In the genomic region with DNA sequence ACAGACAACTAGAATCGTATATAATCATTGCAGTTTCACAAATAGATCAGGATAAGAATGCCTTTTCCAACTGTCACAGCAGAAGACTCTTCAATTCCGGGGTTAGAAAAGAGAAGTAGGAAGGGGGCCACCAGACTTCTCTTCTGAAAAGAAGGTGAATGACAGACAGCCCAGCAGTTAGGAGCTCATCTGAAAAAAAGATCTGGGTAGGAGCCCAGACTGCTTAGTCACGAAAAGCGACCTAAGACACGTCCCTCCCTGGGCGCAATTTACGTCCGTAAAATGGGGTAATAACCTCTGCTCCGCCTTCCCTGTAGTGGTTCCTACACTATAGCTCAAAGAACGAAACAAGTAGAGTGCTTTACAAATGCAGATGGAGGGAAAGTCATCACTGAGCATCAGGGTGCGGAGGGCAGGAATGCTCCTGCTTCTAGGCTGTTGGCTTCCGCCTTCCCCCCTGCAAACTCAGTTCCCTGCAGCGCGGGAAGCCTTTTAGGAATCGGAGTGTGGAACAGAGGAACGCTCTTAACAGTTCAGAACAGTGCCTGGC, we compare ENCODE assay signal across 8 cellular contexts. TPM values are rescaled to one million over a fixed set of nuclear protein-coding genes. Genes with fewer than 3 reads are reported as not detected.
DNase-seq lines count a peak whose midpoint lies in the region; ATAC-seq and TF ChIP-seq lines count a peak whose summit lies in the region.

No MANE protein-coding gene starts in this region.

- peak overlapping the region; percentile 98 for H3K4me3 ChIP-seq in BE2C (ENCODE audit: low read depth, low read length)
- peak overlapping the region; percentile 79 to 100 (median 94) for H3K4me3 ChIP-seq in fibroblast of lung (replicated peaks in 1 of 4; ENCODE audit: control extremely low read depth in 1 of 4, insufficient read depth in 1 of 4, low read depth in 3 of 4, low read length in 4 of 4)
- H3K4me3 ChIP-seq in osteoblast (ENCODE audit: insufficient read depth, low read length) = peak overlapping the region; percentile 83
- peak overlapping the region; percentile 87 to 93 for H3K4me3 ChIP-seq in vagina

- TF ChIP-seq CTCF in BE2C (IDR thresholded peaks at IDR 0.05; ENCODE audit: low read depth, low read length) (no peak), fibroblast of lung (conservative IDR thresholded peaks at IDR 0.05 in 1 of 2, IDR thresholded peaks at IDR 0.05 in 1 of 2; ENCODE audit: low read depth in 1 of 2, low read length in 2 of 2) (no peak), osteoblast (IDR thresholded peaks at IDR 0.05; ENCODE audit: extremely low read depth, low read depth, low read length) (no peak), vagina (IDR thresholded peaks at IDR 0.05) (no peak)
- TF ChIP-seq CTCF in activated CD8-positive, alpha-beta T cell treated with anti-CD3 and anti-CD28 coated beads for 36 hours (IDR thresholded peaks at IDR 0.05) = no peak

- H3K9me3 Mint-ChIP-seq in activated CD8-positive, alpha-beta T cell treated with anti-CD3 and anti-CD28 coated beads for 36 hours = no peaks in the 10 kb centered on the region

- H3K36me3 ChIP-seq in BE2C (no peaks in the 10 kb centered on the region; the same call in 1 of the 2 replicates), fibroblast of lung (ENCODE audit: control insufficient read depth, insufficient read depth, low read length) (no peaks in the 10 kb centered on the region), osteoblast (ENCODE audit: insufficient read depth, low read length) (peaks cover 19% of the 10 kb centered on the region), vagina (peaks cover 0 to 17% of the 10 kb centered on the region in 2 donors)

- peak overlapping the region; percentile 98 for H3K4me3 Mint-ChIP-seq in activated CD8-positive, alpha-beta T cell treated with anti-CD3 and anti-CD28 coated beads for 36 hours

- no peaks in the 10 kb centered on the region for H3K9me3 ChIP-seq in BE2C
- H3K9me3 ChIP-seq in fibroblast of lung (ENCODE audit: control insufficient read depth, insufficient read depth, low read depth, low read length) = no peaks in the 10 kb centered on the region
- H3K9me3 ChIP-seq in osteoblast (ENCODE audit: low read depth, low read length) = no peaks in the 10 kb centered on the region
- no peaks in the 10 kb centered on the region for H3K9me3 ChIP-seq in vagina

- DNase-seq in BE2C = peak; percentile 17
- peak; percentile 71 for DNase-seq in NCI-H748 (lab: John Stamatoyannopoulos, UW; ENCODE audit: unreplicated experiment)
- DNase-seq in activated CD8-positive, alpha-beta T cell treated with anti-CD3 and anti-CD28 coated beads for 36 hours = peak; percentile 80
- peak; percentile 78 to 81 for DNase-seq in fibroblast of lung (ENCODE audit: low read depth in 2 of 2)
- peak; percentile 83 for DNase-seq in osteoblast (ENCODE audit: insufficient read length, low spot score, missing footprints)
- no peak for DNase-seq in vagina (ENCODE audit: extremely low spot score in 2 of 2)

- H3K27me3 Mint-ChIP-seq in activated CD8-positive, alpha-beta T cell treated with anti-CD3 and anti-CD28 coated beads for 36 hours = no peaks in the 10 kb centered on the region

- peak overlapping the region; percentile 94 for H3K4me2 ChIP-seq in fibroblast of lung (ENCODE audit: extremely low read depth, insufficient read depth, low read length)
- H3K4me2 ChIP-seq in osteoblast (ENCODE audit: insufficient read depth, low read length) = peak overlapping the region; percentile 95

- no peak for TF ChIP-seq POLR2A in vagina (IDR thresholded peaks at IDR 0.05)

- H2AFZ ChIP-seq in fibroblast of lung (ENCODE audit: low read length) (peak overlapping the region; percentile 99), osteoblast (ENCODE audit: low read length) (peak overlapping the region; percentile 97)

- H3K4me1 ChIP-seq in BE2C = no peaks in the 10 kb centered on the region
- H3K4me1 ChIP-seq in fibroblast of lung (ENCODE audit: control insufficient read depth, extremely low read depth, insufficient read depth, low read length) = no peaks in the 10 kb centered on the region
- peaks cover 15% of the 10 kb centered on the region for H3K4me1 ChIP-seq in osteoblast (ENCODE audit: insufficient read depth, low read length)
- H3K4me1 ChIP-seq in vagina = peaks cover 22% of the 10 kb centered on the region

- POLR2A ChIA-PET in activated CD8-positive, alpha-beta T cell treated with anti-CD3 and anti-CD28 coated beads for 36 hours (lab: Charles Lee) = interaction anchor here (0.7 to 3.0 kb wide), 24 partner anchors 10 to 349 kb away, joined by 3 to 21 read pairs (median 6); a partner anchor contains a TSS

- peaks cover 29% of the 10 kb centered on the region for H3K79me2 ChIP-seq in fibroblast of lung (ENCODE audit: control insufficient read depth, insufficient read depth, low read length)
- H3K79me2 ChIP-seq in osteoblast (ENCODE audit: insufficient read depth, low read length) = peaks cover 40% of the 10 kb centered on the region

- peaks cover 67% of the 10 kb centered on the region for H3K36me3 Mint-ChIP-seq in activated CD8-positive, alpha-beta T cell treated with anti-CD3 and anti-CD28 coated beads for 36 hours (ENCODE audit: low read depth)

- peak overlapping the region; percentile 100 for H3K27ac Mint-ChIP-seq in activated CD8-positive, alpha-beta T cell treated with anti-CD3 and anti-CD28 coated beads for 36 hours

- H3K27me3 ChIP-seq in BE2C (no peaks in the 10 kb centered on the region), fibroblast of lung (ENCODE audit: control insufficient read depth, insufficient read depth, low read length) (no peaks in the 10 kb centered on the region), osteoblast (ENCODE audit: insufficient read depth, low read length) (no peaks in the 10 kb centered on the region), vagina (no peaks in the 10 kb centered on the region)

- intact Hi-C loops in activated CD8-positive, alpha-beta T cell treated with anti-CD3 and anti-CD28 coated beads for 36 hours (cut with micrococcal nuclease) = loop anchor here (10.0 kb wide), 1 partner anchor 251 kb away; no protein-coding TSS in a partner anchor
- intact Hi-C loops in vagina (cut with DNase I) = loop anchor here (10.0 kb wide), 1 partner anchor 259 kb away; a partner anchor contains a TSS

- peak overlapping the region; percentile 58 for H3K9ac ChIP-seq in fibroblast of lung (ENCODE audit: insufficient read depth, low read length)

- H3K27ac ChIP-seq in fibroblast of lung (ENCODE audit: insufficient read depth, low read length) = peak overlapping the region; percentile 97
- peak overlapping the region; percentile 97 for H3K27ac ChIP-seq in osteoblast (ENCODE audit: low read depth, low read length)
- peak overlapping the region; percentile 89 for H3K27ac ChIP-seq in vagina

- ATAC-seq in GM18907 (IDR thresholded peaks at IDR 0.05; ENCODE audit: unreplicated experiment) (peak; percentile 44), HG03108 (IDR thresholded peaks at IDR 0.05; ENCODE audit: unreplicated experiment) (peak; percentile 27)
- peak; percentile 66 for ATAC-seq in activated CD8-positive, alpha-beta T cell treated with anti-CD3 and anti-CD28 coated beads for 36 hours

- H4K20me1 ChIP-seq in fibroblast of lung (ENCODE audit: control insufficient read depth, extremely low read depth, insufficient read depth, low read length) (no peaks in the 10 kb centered on the region), osteoblast (ENCODE audit: insufficient read depth, low read length) (no peaks in the 10 kb centered on the region)

- H3K4me1 Mint-ChIP-seq in activated CD8-positive, alpha-beta T cell treated with anti-CD3 and anti-CD28 coated beads for 36 hours (ENCODE audit: low read depth) = peaks cover 45% of the 10 kb centered on the region

- CTCF ChIA-PET in activated CD8-positive, alpha-beta T cell treated with anti-CD3 and anti-CD28 coated beads for 36 hours (lab: Charles Lee) = interaction anchor here (0.8 to 2.2 kb wide), 9 partner anchors 10 to 283 kb away, joined by 3 to 15 read pairs (median 3); a partner anchor contains a TSS

RNA-seq across cellular contexts. Expression of a gene that starts 0.6 kb away (rescaled TPM):
- 0.91 TPM for polyA plus RNA-seq in BE2C (2012; ENCODE audit: insufficient read depth, insufficient read length, low read depth)
- total RNA-seq in activated CD8-positive, alpha-beta T cell treated with anti-CD3 and anti-CD28 coated beads for 36 hours = 10 to 100 TPM; 51.0 to 51.8 TPM
- total RNA-seq in fibroblast of lung (0.26 and 0.83 TPM in 2 replicates), osteoblast (0.72 and 1.2 TPM in 2 replicates), vagina (1.7 TPM)
- 3.6 and 9.7 TPM in 2 replicates for polyA plus RNA-seq in fibroblast of lung
- polyA plus RNA-seq in fibroblast of lung (2012) = 2.2 and 6.1 TPM in 2 replicates
- 3.2 and 10.9 TPM in 2 replicates for polyA minus RNA-seq in fibroblast of lung (ENCODE audit: low replicate concordance)

RNA-seq across cellular contexts. Expression of a gene that starts 0.8 kb away (rescaled TPM):
- 56.5 TPM for polyA plus RNA-seq in BE2C (2012; ENCODE audit: insufficient read depth, insufficient read length, low read depth)
- 10 to 100 TPM; 81.3 to 85.8 TPM for total RNA-seq in activated CD8-positive, alpha-beta T cell treated with anti-CD3 and anti-CD28 coated beads for 36 hours
- total RNA-seq in fibroblast of lung = 6.9 and 7.3 TPM in 2 replicates
- 22.4 and 24.6 TPM in 2 replicates for polyA plus RNA-seq in fibroblast of lung
- polyA plus RNA-seq in fibroblast of lung (2012) = 24.2 and 24.3 TPM in 2 replicates
- 6.3 and 14.6 TPM in 2 replicates for polyA minus RNA-seq in fibroblast of lung (ENCODE audit: low replicate concordance)
- 6.2 and 7.7 TPM in 2 replicates for total RNA-seq in osteoblast
- 17.7 TPM for total RNA-seq in vagina

RNA-seq across cellular contexts. Expression of a gene that starts 37.6 kb away (rescaled TPM):
- 13.2 TPM for polyA plus RNA-seq in BE2C (2012; ENCODE audit: insufficient read depth, insufficient read length, low read depth)
- 10 to 100 TPM; 17.1 to 19.4 TPM for total RNA-seq in activated CD8-positive, alpha-beta T cell treated with anti-CD3 and anti-CD28 coated beads for 36 hours
- total RNA-seq in fibroblast of lung (21.3 and 28.9 TPM in 2 replicates), osteoblast (39.8 and 41.6 TPM in 2 replicates), vagina (23.8 TPM)
- 14.6 and 14.9 TPM in 2 replicates for polyA plus RNA-seq in fibroblast of lung
- polyA plus RNA-seq in fibroblast of lung (2012) = 22.9 and 25.3 TPM in 2 replicates
- 45.1 and 51.3 TPM in 2 replicates for polyA minus RNA-seq in fibroblast of lung (ENCODE audit: low replicate concordance)

Comparison
In these comparisons a context has a peak if more than half of its experiments do, and no peak if none do; other contexts are left out.
1. DNase-seq: peak in BE2C (single experiment), NCI-H748 (single experiment), activated CD8-positive, alpha-beta T cell treated with anti-CD3 and anti-CD28 coated beads for 36 hours (single experiment), fibroblast of lung (2 of 2) and osteoblast (single experiment); none in vagina (0 of 2).
2. RNA of a gene that starts 0.6 kb away (total RNA-seq): 51.0 to 51.8 TPM in activated CD8-positive, alpha-beta T cell treated with anti-CD3 and anti-CD28 coated beads for 36 hours; 1.7 TPM in vagina (single experiment), 0.26 to 0.83 TPM in fibroblast of lung and 0.72 to 1.2 TPM in osteoblast; every median in the first group is over 10 times any median in the second.
3. Peak in every context shown above with its lines, with median percentiles within 50 percentile points of each other: H3K4me3 ChIP-seq, ATAC-seq and H3K27ac ChIP-seq.